1 cellular context compared by ENCODE assay signal in the genomic region with DNA sequence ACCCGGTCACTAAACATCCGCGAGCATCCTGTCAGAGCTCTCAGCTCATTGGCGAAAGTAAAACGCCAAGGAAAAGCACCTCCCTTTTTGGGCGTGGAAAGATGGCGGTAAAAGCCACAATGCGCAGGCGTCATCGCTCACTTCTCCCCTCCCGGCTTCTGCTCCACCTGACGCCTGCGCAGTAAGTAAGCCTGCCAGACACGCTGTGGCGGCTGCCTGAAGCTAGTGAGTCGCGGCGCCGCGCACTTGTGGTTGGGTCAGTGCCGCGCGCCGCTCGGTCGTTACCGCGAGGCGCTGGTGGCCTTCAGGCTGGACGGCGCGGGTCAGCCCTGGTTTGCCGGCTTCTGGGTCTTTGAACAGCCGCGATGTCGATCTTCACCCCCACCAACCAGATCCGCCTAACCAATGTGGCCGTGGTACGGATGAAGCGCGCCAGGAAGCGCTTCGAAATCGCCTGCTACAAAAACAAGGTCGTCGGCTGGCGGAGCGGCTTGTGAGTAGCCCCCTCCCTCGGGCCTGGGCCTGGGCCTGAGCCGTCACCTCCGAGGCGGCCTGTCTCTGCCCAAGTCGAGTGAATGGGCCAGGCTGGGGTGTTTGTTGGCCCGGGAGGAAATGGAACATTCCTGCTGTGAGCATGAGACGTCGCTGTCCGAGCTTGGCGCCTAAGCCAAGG.
TF ChIP-seq lines count a peak whose summit lies in the region.

No MANE protein-coding gene starts in this region.

TF ChIP-seq in K562, 482 proteins besides CTCF, POLR2A, EP300 and RAD21 (continued from another document):
- TF ChIP-seq, protein P1, sequence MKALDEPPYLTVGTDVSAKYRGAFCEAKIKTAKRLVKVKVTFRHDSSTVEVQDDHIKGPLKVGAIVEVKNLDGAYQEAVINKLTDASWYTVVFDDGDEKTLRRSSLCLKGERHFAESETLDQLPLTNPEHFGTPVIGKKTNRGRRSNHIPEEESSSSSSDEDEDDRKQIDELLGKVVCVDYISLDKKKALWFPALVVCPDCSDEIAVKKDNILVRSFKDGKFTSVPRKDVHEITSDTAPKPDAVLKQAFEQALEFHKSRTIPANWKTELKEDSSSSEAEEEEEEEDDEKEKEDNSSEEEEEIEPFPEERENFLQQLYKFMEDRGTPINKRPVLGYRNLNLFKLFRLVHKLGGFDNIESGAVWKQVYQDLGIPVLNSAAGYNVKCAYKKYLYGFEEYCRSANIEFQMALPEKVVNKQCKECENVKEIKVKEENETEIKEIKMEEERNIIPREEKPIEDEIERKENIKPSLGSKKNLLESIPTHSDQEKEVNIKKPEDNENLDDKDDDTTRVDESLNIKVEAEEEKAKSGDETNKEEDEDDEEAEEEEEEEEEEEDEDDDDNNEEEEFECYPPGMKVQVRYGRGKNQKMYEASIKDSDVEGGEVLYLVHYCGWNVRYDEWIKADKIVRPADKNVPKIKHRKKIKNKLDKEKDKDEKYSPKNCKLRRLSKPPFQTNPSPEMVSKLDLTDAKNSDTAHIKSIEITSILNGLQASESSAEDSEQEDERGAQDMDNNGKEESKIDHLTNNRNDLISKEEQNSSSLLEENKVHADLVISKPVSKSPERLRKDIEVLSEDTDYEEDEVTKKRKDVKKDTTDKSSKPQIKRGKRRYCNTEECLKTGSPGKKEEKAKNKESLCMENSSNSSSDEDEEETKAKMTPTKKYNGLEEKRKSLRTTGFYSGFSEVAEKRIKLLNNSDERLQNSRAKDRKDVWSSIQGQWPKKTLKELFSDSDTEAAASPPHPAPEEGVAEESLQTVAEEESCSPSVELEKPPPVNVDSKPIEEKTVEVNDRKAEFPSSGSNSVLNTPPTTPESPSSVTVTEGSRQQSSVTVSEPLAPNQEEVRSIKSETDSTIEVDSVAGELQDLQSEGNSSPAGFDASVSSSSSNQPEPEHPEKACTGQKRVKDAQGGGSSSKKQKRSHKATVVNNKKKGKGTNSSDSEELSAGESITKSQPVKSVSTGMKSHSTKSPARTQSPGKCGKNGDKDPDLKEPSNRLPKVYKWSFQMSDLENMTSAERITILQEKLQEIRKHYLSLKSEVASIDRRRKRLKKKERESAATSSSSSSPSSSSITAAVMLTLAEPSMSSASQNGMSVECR (CRISPR knock-in tag; IDR thresholded peaks at IDR 0.05): 0 out of 2 replicates have a peak, but pooled peaks have one; percentile 15
- TF ChIP-seq, protein P2, sequence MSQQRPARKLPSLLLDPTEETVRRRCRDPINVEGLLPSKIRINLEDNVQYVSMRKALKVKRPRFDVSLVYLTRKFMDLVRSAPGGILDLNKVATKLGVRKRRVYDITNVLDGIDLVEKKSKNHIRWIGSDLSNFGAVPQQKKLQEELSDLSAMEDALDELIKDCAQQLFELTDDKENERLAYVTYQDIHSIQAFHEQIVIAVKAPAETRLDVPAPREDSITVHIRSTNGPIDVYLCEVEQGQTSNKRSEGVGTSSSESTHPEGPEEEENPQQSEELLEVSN (IDR thresholded peaks at IDR 0.05; ENCODE audit: borderline replicate concordance in 1 of 2, extremely low read depth in 1 of 2, insufficient read depth in 1 of 2, insufficient read length in 1 of 2, low read depth in 1 of 2, low read length in 1 of 2, poor library complexity in 1 of 2, severe bottlenecking in 1 of 2): peak in 1 of 2 experiments; percentile 66
- TF ChIP-seq CBX1 (IDR thresholded peaks at IDR 0.05; ENCODE audit: low read depth) (0 out of 2 replicates have a peak, but pooled peaks have one; percentile 66), YY1 (IDR thresholded peaks at IDR 0.05; ENCODE audit: borderline replicate concordance in 1 of 3, control insufficient read depth in 1 of 3, extremely low read depth in 1 of 3, insufficient read depth in 3 of 3, insufficient read length in 1 of 3, insufficient replicate concordance in 2 of 3, low read depth in 1 of 3, low read length in 2 of 3) (peak; percentile 47 to 90 (median 90)), SIX5 (IDR thresholded peaks at IDR 0.05; ENCODE audit: borderline replicate concordance in 1 of 2, insufficient read depth in 1 of 2, low read depth in 1 of 2, low read length in 2 of 2) (peak in 1 of 2 experiments; percentile 40; a peak in 1 of 4 replicates), CCNT2 (IDR thresholded peaks at IDR 0.05; ENCODE audit: borderline replicate concordance, extremely low read depth, insufficient read length, low read depth, low read length) (peak; percentile 45), CBX3 (IDR thresholded peaks at IDR 0.05; ENCODE audit: borderline replicate concordance in 1 of 2, low read length in 2 of 2) (peak in 1 of 2 experiments; percentile 53; a peak in 1 of 3 replicates), TRIM24 (IDR thresholded peaks at IDR 0.05) (peak in 1 of 2 experiments; percentile 97; a peak in 1 of 4 replicates), HMGN3 (IDR thresholded peaks at IDR 0.05; ENCODE audit: borderline replicate concordance, extremely low read depth, insufficient read length, low read depth, low read length) (peak; percentile 70), NR1H2 (CRISPR knock-in tag; IDR thresholded peaks at IDR 0.05) (peak; percentile 42; the same call in 1 of the 2 replicates)
- TF ChIP-seq, protein P3, sequence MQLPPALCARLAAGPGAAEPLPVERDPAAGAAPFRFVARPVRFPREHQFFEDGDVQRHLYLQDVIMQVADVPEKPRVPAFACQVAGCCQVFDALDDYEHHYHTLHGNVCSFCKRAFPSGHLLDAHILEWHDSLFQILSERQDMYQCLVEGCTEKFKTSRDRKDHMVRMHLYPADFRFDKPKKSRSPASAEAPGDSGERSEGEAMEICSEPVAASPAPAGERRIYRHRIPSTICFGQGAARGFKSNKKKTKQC (CRISPR knock-in tag; IDR thresholded peaks at IDR 0.05): peak; percentile 57; the same call in 1 of the 2 replicates
- TF ChIP-seq, protein P4, sequence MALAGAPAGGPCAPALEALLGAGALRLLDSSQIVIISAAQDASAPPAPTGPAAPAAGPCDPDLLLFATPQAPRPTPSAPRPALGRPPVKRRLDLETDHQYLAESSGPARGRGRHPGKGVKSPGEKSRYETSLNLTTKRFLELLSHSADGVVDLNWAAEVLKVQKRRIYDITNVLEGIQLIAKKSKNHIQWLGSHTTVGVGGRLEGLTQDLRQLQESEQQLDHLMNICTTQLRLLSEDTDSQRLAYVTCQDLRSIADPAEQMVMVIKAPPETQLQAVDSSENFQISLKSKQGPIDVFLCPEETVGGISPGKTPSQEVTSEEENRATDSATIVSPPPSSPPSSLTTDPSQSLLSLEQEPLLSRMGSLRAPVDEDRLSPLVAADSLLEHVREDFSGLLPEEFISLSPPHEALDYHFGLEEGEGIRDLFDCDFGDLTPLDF (CRISPR knock-in tag; IDR thresholded peaks at IDR 0.05): peak; percentile 45; the same call in 1 of the 2 replicates
